In genomic region chr17:57684711-57685498, GRCh38 we compare ENCODE assay signal across 12 cellular contexts.
"Had no signal": no experiment of that assay in that cellular context is flagged by ENCODE, and none has a peak within 500 bp of the region (broad histone marks: within the 10 kb centered on the region; RNA-seq: fewer than 3 reads in every experiment).

No MANE protein-coding gene starts in this region.

- H3K27ac ChIP-seq: right atrium auricular region, WERI-Rb-1 had no signal

- H3K4me2 ChIP-seq: smooth muscle cell had no signal

- H3K36me3 ChIP-seq: WERI-Rb-1 had no signal

- H3K4me3 ChIP-seq: right atrium auricular region, smooth muscle cell had no signal

- H3K9me3 ChIP-seq: right atrium auricular region had no signal

- H3K27me3 Mint-ChIP-seq: brain; central memory CD8-positive, alpha-beta T cell; T-cell had no signal

- H3K27me3 ChIP-seq: right atrium auricular region had no signal

- H3K4me1 Mint-ChIP-seq: T-cell had no signal

- H3K4me3 Mint-ChIP-seq: brain; central memory CD8-positive, alpha-beta T cell; dendritic cell treated with granulocyte-macrophage colony-stimulating factor and Interleukin-4, amounts not matched to agents 40 ng/mL and 50 ng/mL, for 4 days; T-cell had no signal

- ATAC-seq: T-cell had no signal

- H3K4me1 ChIP-seq: right atrium auricular region had no signal

- H3K27ac Mint-ChIP-seq: dendritic cell treated with granulocyte-macrophage colony-stimulating factor and Interleukin-4, amounts not matched to agents 40 ng/mL and 50 ng/mL, for 4 days; T-cell had no signal

- H3K9me3 Mint-ChIP-seq: central memory CD8-positive, alpha-beta T cell; dendritic cell treated with granulocyte-macrophage colony-stimulating factor and Interleukin-4, amounts not matched to agents 40 ng/mL and 50 ng/mL, for 4 days; T-cell had no signal

- DNase-seq: activated CD4-positive, alpha-beta T cell treated with anti-CD3 and anti-CD28 coated beads for 4 hours; activated naive CD4-positive, alpha-beta T cell treated with anti-CD3 and anti-CD28 coated beads, Interleukin-2, amount 50 U/mL, for 16 hours; activated T-cell treated with anti-CD3 and anti-CD28 coated beads, Interleukin-2, amount 50 U/mL, for 1 hour; amniotic stem cell; hippocampal formation; T-cell; WERI-Rb-1 had no signal
